Comparison of ENCODE assay signal across 2 cellular contexts in genomic region chr2:17800219-17800618, GRCh38.
TF ChIP-seq lines count a peak whose summit lies in the region.

No MANE protein-coding gene starts in this region.

TF ChIP-seq in IMR-90, 13 proteins besides CTCF, POLR2A, EP300 and RAD21:
- TF ChIP-seq BHLHE40 (IDR thresholded peaks at IDR 0.05; ENCODE audit: low read depth, low read length) (no peak), SMC3 (IDR thresholded peaks at IDR 0.05; ENCODE audit: low read depth, low read length) (no peak), CEBPB (IDR thresholded peaks at IDR 0.05; ENCODE audit: low read depth, low read length) (no peak), USF2 (IDR thresholded peaks at IDR 0.05; ENCODE audit: low read depth, low read length) (no peak), MAFK (IDR thresholded peaks at IDR 0.05; ENCODE audit: low read depth, low read length) (no peak), NFE2L2 (IDR thresholded peaks at IDR 0.05; ENCODE audit: low read depth, low read length) (no peak), FOS (IDR thresholded peaks at IDR 0.05; ENCODE audit: low read depth, low read length) (no peak), CHD1 (IDR thresholded peaks at IDR 0.05; ENCODE audit: low read depth, low read length) (no peak), RCOR1 (IDR thresholded peaks at IDR 0.05; ENCODE audit: insufficient replicate concordance, low read length) (no peak), RFX5 (IDR thresholded peaks at IDR 0.05; ENCODE audit: low read depth, low read length) (no peak), MXI1 (IDR thresholded peaks at IDR 0.05; ENCODE audit: borderline replicate concordance, low read depth, low read length) (no peak), MAZ (IDR thresholded peaks at IDR 0.05; ENCODE audit: borderline replicate concordance, low read depth, low read length) (no peak)
- TF ChIP-seq, protein P1, sequence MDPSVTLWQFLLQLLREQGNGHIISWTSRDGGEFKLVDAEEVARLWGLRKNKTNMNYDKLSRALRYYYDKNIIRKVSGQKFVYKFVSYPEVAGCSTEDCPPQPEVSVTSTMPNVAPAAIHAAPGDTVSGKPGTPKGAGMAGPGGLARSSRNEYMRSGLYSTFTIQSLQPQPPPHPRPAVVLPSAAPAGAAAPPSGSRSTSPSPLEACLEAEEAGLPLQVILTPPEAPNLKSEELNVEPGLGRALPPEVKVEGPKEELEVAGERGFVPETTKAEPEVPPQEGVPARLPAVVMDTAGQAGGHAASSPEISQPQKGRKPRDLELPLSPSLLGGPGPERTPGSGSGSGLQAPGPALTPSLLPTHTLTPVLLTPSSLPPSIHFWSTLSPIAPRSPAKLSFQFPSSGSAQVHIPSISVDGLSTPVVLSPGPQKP (IDR thresholded peaks at IDR 0.05; ENCODE audit: borderline replicate concordance, low read depth, low read length): no peak

TF ChIP-seq in K562, 482 proteins besides CTCF, POLR2A, EP300 and RAD21:
- TF ChIP-seq PRDM10 (IDR thresholded peaks at IDR 0.05; ENCODE audit: partially characterized antibody) (peak; percentile 49), ZNF668 (CRISPR knock-in tag; IDR thresholded peaks at IDR 0.05) (no peak)
TF ChIP-seq in K562: peak in this region for 1.
